In the genomic region with DNA sequence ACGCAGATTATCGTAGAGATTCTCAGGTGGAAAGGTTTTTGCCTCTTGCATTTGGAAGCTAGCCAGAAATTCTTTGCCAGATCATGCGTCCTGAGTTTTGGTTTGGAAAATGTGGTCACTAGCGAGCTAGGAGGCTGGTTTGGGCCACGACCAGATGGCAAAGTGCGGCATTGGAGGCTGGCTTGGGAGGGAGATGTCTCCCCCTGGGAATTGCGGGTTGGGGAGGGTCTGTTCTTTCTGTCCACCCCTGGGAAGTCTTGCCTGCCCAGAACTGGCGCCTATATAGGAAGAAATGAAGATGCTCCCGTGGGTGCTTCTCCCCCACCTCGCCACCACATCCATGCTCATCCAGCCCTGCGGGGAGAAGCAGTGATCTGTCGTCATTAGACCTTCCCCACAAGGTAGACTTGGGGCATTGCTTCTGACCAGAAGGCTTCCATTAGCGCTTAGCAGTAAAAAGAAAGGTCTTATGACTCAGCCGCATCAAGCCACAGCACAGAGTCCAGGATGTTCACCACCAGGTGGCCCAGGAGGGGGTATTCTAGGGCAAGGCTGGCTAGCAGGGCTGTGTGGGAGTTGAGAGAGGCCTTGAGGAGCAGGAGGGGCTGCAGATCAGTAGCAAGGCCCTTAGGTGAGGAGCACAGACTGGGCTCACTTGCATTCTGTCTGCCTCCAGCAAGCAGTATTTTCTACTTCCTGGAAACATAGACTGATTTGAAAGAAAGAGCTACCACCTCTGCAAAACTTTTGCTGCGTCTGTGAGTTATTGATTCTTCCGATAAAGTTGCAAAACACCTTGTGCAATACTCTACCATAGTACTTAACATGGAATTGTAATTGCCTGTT, we compare ENCODE assay signal across 2 cellular contexts.
TF ChIP-seq lines count a peak whose summit lies in the region.

No MANE protein-coding gene starts in this region.

TF ChIP-seq in Ishikawa, 13 proteins besides CTCF, POLR2A, EP300 and RAD21 (continued from another document):
- TF ChIP-seq, protein P1, sequence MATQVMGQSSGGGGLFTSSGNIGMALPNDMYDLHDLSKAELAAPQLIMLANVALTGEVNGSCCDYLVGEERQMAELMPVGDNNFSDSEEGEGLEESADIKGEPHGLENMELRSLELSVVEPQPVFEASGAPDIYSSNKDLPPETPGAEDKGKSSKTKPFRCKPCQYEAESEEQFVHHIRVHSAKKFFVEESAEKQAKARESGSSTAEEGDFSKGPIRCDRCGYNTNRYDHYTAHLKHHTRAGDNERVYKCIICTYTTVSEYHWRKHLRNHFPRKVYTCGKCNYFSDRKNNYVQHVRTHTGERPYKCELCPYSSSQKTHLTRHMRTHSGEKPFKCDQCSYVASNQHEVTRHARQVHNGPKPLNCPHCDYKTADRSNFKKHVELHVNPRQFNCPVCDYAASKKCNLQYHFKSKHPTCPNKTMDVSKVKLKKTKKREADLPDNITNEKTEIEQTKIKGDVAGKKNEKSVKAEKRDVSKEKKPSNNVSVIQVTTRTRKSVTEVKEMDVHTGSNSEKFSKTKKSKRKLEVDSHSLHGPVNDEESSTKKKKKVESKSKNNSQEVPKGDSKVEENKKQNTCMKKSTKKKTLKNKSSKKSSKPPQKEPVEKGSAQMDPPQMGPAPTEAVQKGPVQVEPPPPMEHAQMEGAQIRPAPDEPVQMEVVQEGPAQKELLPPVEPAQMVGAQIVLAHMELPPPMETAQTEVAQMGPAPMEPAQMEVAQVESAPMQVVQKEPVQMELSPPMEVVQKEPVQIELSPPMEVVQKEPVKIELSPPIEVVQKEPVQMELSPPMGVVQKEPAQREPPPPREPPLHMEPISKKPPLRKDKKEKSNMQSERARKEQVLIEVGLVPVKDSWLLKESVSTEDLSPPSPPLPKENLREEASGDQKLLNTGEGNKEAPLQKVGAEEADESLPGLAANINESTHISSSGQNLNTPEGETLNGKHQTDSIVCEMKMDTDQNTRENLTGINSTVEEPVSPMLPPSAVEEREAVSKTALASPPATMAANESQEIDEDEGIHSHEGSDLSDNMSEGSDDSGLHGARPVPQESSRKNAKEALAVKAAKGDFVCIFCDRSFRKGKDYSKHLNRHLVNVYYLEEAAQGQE (IDR thresholded peaks at IDR 0.05; ENCODE audit: low read depth): no peak
- TF ChIP-seq EGR1 (IDR thresholded peaks at IDR 0.05) (no peak), NFIC (IDR thresholded peaks at IDR 0.05) (peak; percentile 54), CEBPB (IDR thresholded peaks at IDR 0.05) (peak; percentile 35; the same call in 1 of the 2 replicates), TCF12 (IDR thresholded peaks at IDR 0.05; ENCODE audit: low read depth) (no peak), CREB1 (IDR thresholded peaks at IDR 0.05; ENCODE audit: low read depth) (no peak), TEAD4 (IDR thresholded peaks at IDR 0.05) (no peak), ZBTB7A (IDR thresholded peaks at IDR 0.05; ENCODE audit: low read depth) (0 out of 2 replicates have a peak, but pooled peaks have one; percentile 59)
- TF ChIP-seq, protein P2, sequence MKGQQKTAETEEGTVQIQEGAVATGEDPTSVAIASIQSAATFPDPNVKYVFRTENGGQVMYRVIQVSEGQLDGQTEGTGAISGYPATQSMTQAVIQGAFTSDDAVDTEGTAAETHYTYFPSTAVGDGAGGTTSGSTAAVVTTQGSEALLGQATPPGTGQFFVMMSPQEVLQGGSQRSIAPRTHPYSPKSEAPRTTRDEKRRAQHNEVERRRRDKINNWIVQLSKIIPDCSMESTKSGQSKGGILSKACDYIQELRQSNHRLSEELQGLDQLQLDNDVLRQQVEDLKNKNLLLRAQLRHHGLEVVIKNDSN (IDR thresholded peaks at IDR 0.05): no peak
- TF ChIP-seq, protein P3, sequence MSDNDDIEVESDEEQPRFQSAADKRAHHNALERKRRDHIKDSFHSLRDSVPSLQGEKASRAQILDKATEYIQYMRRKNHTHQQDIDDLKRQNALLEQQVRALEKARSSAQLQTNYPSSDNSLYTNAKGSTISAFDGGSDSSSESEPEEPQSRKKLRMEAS (IDR thresholded peaks at IDR 0.05): peak; percentile 46

TF ChIP-seq in GM12878, 131 proteins besides CTCF, POLR2A, EP300 and RAD21 (continued from another document and continues in another):
- TF ChIP-seq, protein P4, sequence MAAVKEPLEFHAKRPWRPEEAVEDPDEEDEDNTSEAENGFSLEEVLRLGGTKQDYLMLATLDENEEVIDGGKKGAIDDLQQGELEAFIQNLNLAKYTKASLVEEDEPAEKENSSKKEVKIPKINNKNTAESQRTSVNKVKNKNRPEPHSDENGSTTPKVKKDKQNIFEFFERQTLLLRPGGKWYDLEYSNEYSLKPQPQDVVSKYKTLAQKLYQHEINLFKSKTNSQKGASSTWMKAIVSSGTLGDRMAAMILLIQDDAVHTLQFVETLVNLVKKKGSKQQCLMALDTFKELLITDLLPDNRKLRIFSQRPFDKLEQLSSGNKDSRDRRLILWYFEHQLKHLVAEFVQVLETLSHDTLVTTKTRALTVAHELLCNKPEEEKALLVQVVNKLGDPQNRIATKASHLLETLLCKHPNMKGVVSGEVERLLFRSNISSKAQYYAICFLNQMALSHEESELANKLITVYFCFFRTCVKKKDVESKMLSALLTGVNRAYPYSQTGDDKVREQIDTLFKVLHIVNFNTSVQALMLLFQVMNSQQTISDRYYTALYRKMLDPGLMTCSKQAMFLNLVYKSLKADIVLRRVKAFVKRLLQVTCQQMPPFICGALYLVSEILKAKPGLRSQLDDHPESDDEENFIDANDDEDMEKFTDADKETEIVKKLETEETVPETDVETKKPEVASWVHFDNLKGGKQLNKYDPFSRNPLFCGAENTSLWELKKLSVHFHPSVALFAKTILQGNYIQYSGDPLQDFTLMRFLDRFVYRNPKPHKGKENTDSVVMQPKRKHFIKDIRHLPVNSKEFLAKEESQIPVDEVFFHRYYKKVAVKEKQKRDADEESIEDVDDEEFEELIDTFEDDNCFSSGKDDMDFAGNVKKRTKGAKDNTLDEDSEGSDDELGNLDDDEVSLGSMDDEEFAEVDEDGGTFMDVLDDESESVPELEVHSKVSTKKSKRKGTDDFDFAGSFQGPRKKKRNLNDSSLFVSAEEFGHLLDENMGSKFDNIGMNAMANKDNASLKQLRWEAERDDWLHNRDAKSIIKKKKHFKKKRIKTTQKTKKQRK (IDR thresholded peaks at IDR 0.05; ENCODE audit: low read depth, low read length): no peak
- TF ChIP-seq, protein P5, sequence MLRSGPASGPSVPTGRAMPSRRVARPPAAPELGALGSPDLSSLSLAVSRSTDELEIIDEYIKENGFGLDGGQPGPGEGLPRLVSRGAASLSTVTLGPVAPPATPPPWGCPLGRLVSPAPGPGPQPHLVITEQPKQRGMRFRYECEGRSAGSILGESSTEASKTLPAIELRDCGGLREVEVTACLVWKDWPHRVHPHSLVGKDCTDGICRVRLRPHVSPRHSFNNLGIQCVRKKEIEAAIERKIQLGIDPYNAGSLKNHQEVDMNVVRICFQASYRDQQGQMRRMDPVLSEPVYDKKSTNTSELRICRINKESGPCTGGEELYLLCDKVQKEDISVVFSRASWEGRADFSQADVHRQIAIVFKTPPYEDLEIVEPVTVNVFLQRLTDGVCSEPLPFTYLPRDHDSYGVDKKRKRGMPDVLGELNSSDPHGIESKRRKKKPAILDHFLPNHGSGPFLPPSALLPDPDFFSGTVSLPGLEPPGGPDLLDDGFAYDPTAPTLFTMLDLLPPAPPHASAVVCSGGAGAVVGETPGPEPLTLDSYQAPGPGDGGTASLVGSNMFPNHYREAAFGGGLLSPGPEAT (IDR thresholded peaks at IDR 0.05; ENCODE audit: low read depth): 0 out of 2 replicates have a peak, but pooled peaks have one; percentile 46
- TF ChIP-seq SRF (IDR thresholded peaks at IDR 0.05; ENCODE audit: low read depth in 2 of 2, low read length in 2 of 2) (no peak), JUNB (IDR thresholded peaks at IDR 0.05) (peak; percentile 37; the same call in 1 of the 2 replicates), RFX5 (IDR thresholded peaks at IDR 0.05; ENCODE audit: low read depth, low read length) (no peak), ZNF217 (IDR thresholded peaks at IDR 0.05) (no peak), RUNX3 (IDR thresholded peaks at IDR 0.05; ENCODE audit: low read length) (no peak), MXI1 (IDR thresholded peaks at IDR 0.05; ENCODE audit: low read depth, low read length) (no peak), NFXL1 (IDR thresholded peaks at IDR 0.05; ENCODE audit: borderline replicate concordance) (no peak), TCF3 (IDR thresholded peaks at IDR 0.05; ENCODE audit: borderline replicate concordance, insufficient read depth, low read depth, low read length) (peak; percentile 76; the same call in 1 of the 2 replicates), SREBF1 (IDR thresholded peaks at IDR 0.05; ENCODE audit: low read length) (no peak), MTA3 (IDR thresholded peaks at IDR 0.05; ENCODE audit: borderline replicate concordance, low read length) (no peak), STAT1 (conservative IDR thresholded peaks at IDR 0.05) (0 out of 2 replicates have a peak, but pooled peaks have one; percentile 36), RELA (IDR thresholded peaks at IDR 0.05; ENCODE audit: borderline replicate concordance, partially characterized antibody) (peak; percentile 46), SUPT20H (IDR thresholded peaks at IDR 0.05; ENCODE audit: borderline replicate concordance, control insufficient read depth, low read depth, low read length) (no peak), SIX5 (IDR thresholded peaks at IDR 0.05; ENCODE audit: low read depth, low read length, severe bottlenecking) (no peak), EZH2 (IDR thresholded peaks at IDR 0.05; ENCODE audit: borderline replicate concordance, control insufficient read depth, low read depth, low read length) (no peak), CBX3 (IDR thresholded peaks at IDR 0.05; ENCODE audit: borderline replicate concordance, low read depth) (no peak)
- TF ChIP-seq, protein P6, sequence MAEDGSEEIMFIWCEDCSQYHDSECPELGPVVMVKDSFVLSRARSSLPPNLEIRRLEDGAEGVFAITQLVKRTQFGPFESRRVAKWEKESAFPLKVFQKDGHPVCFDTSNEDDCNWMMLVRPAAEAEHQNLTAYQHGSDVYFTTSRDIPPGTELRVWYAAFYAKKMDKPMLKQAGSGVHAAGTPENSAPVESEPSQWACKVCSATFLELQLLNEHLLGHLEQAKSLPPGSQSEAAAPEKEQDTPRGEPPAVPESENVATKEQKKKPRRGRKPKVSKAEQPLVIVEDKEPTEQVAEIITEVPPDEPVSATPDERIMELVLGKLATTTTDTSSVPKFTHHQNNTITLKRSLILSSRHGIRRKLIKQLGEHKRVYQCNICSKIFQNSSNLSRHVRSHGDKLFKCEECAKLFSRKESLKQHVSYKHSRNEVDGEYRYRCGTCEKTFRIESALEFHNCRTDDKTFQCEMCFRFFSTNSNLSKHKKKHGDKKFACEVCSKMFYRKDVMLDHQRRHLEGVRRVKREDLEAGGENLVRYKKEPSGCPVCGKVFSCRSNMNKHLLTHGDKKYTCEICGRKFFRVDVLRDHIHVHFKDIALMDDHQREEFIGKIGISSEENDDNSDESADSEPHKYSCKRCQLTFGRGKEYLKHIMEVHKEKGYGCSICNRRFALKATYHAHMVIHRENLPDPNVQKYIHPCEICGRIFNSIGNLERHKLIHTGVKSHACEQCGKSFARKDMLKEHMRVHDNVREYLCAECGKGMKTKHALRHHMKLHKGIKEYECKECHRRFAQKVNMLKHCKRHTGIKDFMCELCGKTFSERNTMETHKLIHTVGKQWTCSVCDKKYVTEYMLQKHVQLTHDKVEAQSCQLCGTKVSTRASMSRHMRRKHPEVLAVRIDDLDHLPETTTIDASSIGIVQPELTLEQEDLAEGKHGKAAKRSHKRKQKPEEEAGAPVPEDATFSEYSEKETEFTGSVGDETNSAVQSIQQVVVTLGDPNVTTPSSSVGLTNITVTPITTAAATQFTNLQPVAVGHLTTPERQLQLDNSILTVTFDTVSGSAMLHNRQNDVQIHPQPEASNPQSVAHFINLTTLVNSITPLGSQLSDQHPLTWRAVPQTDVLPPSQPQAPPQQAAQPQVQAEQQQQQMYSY (CRISPR knock-in tag; IDR thresholded peaks at IDR 0.05): no peak
- TF ChIP-seq, protein P7, sequence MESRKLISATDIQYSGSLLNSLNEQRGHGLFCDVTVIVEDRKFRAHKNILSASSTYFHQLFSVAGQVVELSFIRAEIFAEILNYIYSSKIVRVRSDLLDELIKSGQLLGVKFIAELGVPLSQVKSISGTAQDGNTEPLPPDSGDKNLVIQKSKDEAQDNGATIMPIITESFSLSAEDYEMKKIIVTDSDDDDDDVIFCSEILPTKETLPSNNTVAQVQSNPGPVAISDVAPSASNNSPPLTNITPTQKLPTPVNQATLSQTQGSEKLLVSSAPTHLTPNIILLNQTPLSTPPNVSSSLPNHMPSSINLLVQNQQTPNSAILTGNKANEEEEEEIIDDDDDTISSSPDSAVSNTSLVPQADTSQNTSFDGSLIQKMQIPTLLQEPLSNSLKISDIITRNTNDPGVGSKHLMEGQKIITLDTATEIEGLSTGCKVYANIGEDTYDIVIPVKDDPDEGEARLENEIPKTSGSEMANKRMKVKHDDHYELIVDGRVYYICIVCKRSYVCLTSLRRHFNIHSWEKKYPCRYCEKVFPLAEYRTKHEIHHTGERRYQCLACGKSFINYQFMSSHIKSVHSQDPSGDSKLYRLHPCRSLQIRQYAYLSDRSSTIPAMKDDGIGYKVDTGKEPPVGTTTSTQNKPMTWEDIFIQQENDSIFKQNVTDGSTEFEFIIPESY (IDR thresholded peaks at IDR 0.05): no peak; the same call in 1 of the 2 replicates
- TF ChIP-seq, protein P1 (IDR thresholded peaks at IDR 0.05; ENCODE audit: low read depth, low read length): no peak
- TF ChIP-seq, protein P8, sequence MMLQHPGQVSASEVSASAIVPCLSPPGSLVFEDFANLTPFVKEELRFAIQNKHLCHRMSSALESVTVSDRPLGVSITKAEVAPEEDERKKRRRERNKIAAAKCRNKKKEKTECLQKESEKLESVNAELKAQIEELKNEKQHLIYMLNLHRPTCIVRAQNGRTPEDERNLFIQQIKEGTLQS (IDR thresholded peaks at IDR 0.05; ENCODE audit: borderline replicate concordance, extremely low read depth, low read depth, low read length): no peak
